Comparison of ENCODE assay signal across 8 cellular contexts in the genomic region with DNA sequence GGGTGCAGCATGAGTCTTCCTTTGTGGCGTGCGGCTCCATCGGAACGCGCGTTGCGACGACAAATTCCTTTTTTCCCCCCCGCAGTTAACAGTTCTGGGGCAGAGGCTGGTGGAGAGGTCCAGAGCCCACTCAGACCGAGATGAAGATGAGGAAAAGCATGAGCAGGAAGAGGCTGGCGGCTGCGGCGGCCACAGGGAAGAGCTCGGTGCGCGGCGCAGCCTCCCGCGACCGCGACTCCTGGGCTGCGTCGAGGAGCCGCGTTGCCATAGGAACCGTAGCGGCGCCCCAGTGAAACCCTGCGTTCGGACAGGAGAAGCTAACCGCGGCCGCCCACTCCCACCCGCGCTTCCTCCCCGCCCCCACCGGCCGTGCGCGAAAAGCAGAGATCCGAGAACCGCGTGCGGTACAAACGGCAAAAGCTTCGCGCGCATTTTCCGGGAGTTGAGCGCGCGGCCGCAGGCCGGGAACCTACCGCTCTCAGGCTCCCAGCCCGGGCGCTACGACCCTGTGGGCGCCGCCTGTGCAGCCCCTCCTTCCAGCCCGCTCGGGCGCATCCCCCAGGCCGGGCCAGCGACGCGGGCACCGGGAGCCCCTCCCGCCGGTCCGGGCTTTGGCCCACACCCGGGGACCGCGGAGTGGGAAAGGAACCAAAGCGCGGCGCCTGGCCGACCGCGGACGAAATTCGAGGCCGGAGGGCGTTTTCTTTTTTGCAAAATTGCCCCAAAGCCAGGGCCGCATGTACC.
DNase-seq lines count a peak whose midpoint lies in the region; ATAC-seq, FAIRE-seq and TF ChIP-seq lines count a peak whose summit lies in the region.

No MANE protein-coding gene starts in this region.

- H3K4me1 ChIP-seq in A673 (ENCODE audit: insufficient read depth, low read length, poor library complexity, severe bottlenecking): peaks cover 7% of the 10 kb centered on the region
- peaks cover 3% of the 10 kb centered on the region in 2 donors for H3K4me1 ChIP-seq in small intestine (ENCODE audit: control insufficient read depth in 2 of 2, insufficient read depth in 1 of 2, low read depth in 1 of 2, low read length in 1 of 2)

- BruUV-seq in A673 (replicated peaks; lab: Mats Ljungman, UMichigan): no TSS peak

- no peak overlapping the region for H3K27ac ChIP-seq in A673 (ENCODE audit: low read depth, low read length, poor library complexity, severe bottlenecking)
- H3K27ac ChIP-seq in small intestine (ENCODE audit: low read depth in 1 of 2, low read length in 1 of 2): no peak overlapping the region

- DNase-seq in A673 (ENCODE audit: low spot score): peak; percentile 43
- no peak for DNase-seq in HFF-Myc (ENCODE audit: extremely low read depth, low read depth)
- DNase-seq in activated naive CD8-positive, alpha-beta T cell treated with anti-CD3 and anti-CD28 coated beads, Interleukin-2, amount 10 ng/mL, durations not matched to agents 7 days and 5 days: peak; percentile 59
- peak; percentile 47 for DNase-seq in iPS-NIHi7 (ENCODE audit: extremely low spot score)
- DNase-seq in stimulated activated CD4-positive, alpha-beta T cell treated with anti-CD3 and anti-CD28 coated beads, Interleukin-2, amount 100 ng/mL, for 48 hours: peak; percentile 17 to 20
- no peak for DNase-seq in NCI-H2029 (lab: John Stamatoyannopoulos, UW)
- DNase-seq in small intestine: no peak

- ATAC-seq in activated naive CD8-positive, alpha-beta T cell treated with anti-CD3 and anti-CD28 coated beads, Interleukin-2, amount 10 ng/mL, durations not matched to agents 7 days and 5 days (ENCODE audit: low read depth): peak; percentile 37
- no peak for ATAC-seq in GM19452 (IDR thresholded peaks at IDR 0.05; ENCODE audit: unreplicated experiment)

- intact Hi-C loops in A673 (cut with micrococcal nuclease; ENCODE audit: unreplicated experiment): no loop called here

- H3K4me3 ChIP-seq in A673 (ENCODE audit: low read depth, low read length, poor library complexity, severe bottlenecking) (peak overlapping the region; percentile 43), HFF-Myc (replicated peaks; ENCODE audit: low read depth, low read length) (peak overlapping the region; percentile 28), small intestine (ENCODE audit: low read depth in 1 of 2, low read length in 2 of 2) (peak overlapping the region in 1 of 2 donors; percentile 46)

- H3K27me3 ChIP-seq in A673 (replicated peaks; ENCODE audit: insufficient read depth, low read depth, low read length, poor library complexity) (peaks cover 35% of the 10 kb centered on the region), small intestine (ENCODE audit: control insufficient read depth in 2 of 2, insufficient read depth in 2 of 2, low read length in 2 of 2) (peaks cover 16 to 33% of the 10 kb centered on the region in 2 donors)

- no peaks in the 10 kb centered on the region for H3K36me3 Mint-ChIP-seq in activated naive CD8-positive, alpha-beta T cell treated with anti-CD3 and anti-CD28 coated beads, Interleukin-2, amount 10 ng/mL, durations not matched to agents 7 days and 5 days

- TF ChIP-seq CTCF in A673 (conservative IDR thresholded peaks at IDR 0.05; ENCODE audit: low read depth, low read length): no peak
- no peak for TF ChIP-seq CTCF in HFF-Myc (IDR thresholded peaks at IDR 0.05; ENCODE audit: low read depth, low read length, missing control alignments)

- WGBS in small intestine, 3 donors: 1 to 2% (median 1%) methylated on average over 72 to 85 of the region's 85 CpGs

- peaks cover 71% of the 10 kb centered on the region for H3K27me3 Mint-ChIP-seq in activated naive CD8-positive, alpha-beta T cell treated with anti-CD3 and anti-CD28 coated beads, Interleukin-2, amount 10 ng/mL, durations not matched to agents 7 days and 5 days

- no peaks in the 10 kb centered on the region for H3K9me3 Mint-ChIP-seq in activated naive CD8-positive, alpha-beta T cell treated with anti-CD3 and anti-CD28 coated beads, Interleukin-2, amount 10 ng/mL, durations not matched to agents 7 days and 5 days

- peaks cover 12% of the 10 kb centered on the region for H3K4me1 Mint-ChIP-seq in activated naive CD8-positive, alpha-beta T cell treated with anti-CD3 and anti-CD28 coated beads, Interleukin-2, amount 10 ng/mL, durations not matched to agents 7 days and 5 days

- no peak for FAIRE-seq in small intestine (lab: Jason Lieb, UNC)

- CTCF ChIA-PET in A673 (lab: Charles Lee): no interaction called here

- POLR2A ChIA-PET in A673 (lab: Charles Lee; ENCODE audit: low non-redundant PET): no interaction called here
- POLR2A ChIA-PET in activated naive CD8-positive, alpha-beta T cell treated with anti-CD3 and anti-CD28 coated beads, Interleukin-2, amount 10 ng/mL, durations not matched to agents 7 days and 5 days (lab: Charles Lee): interaction anchor here (1.1 kb wide), 1 partner anchor 39 kb away, joined by 4 read pairs; no protein-coding TSS in a partner anchor

- peak overlapping the region; percentile 89 for H3K4me3 Mint-ChIP-seq in activated naive CD8-positive, alpha-beta T cell treated with anti-CD3 and anti-CD28 coated beads, Interleukin-2, amount 10 ng/mL, durations not matched to agents 7 days and 5 days

- no peaks in the 10 kb centered on the region for H3K9me3 ChIP-seq in A673 (ENCODE audit: low read depth, low read length, poor library complexity, severe bottlenecking)
- H3K9me3 ChIP-seq in small intestine (ENCODE audit: control insufficient read depth, low read depth): no peaks in the 10 kb centered on the region

- H3K27ac Mint-ChIP-seq in activated naive CD8-positive, alpha-beta T cell treated with anti-CD3 and anti-CD28 coated beads, Interleukin-2, amount 10 ng/mL, durations not matched to agents 7 days and 5 days: no peak overlapping the region

- H3K36me3 ChIP-seq in A673 (ENCODE audit: insufficient read depth, low read length, poor library complexity, severe bottlenecking) (no peaks in the 10 kb centered on the region), small intestine (ENCODE audit: control insufficient read depth in 2 of 2, insufficient read depth in 2 of 2, low read length in 2 of 2) (no peaks in the 10 kb centered on the region)

Comparison
In these comparisons a context has a peak if more than half of its experiments do, and no peak if none do; other contexts are left out.
1. DNase-seq: peak in A673 (single experiment), activated naive CD8-positive, alpha-beta T cell treated with anti-CD3 and anti-CD28 coated beads, Interleukin-2, amount 10 ng/mL, durations not matched to agents 7 days and 5 days (single experiment), iPS-NIHi7 (single experiment) and stimulated activated CD4-positive, alpha-beta T cell treated with anti-CD3 and anti-CD28 coated beads, Interleukin-2, amount 100 ng/mL, for 48 hours (2 of 2); none in HFF-Myc (single experiment), NCI-H2029 (single experiment) and small intestine (single experiment).